1 cellular context compared by ENCODE assay signal in genomic region chr3:108088697-108089096, GRCh38.
TF ChIP-seq lines count a peak whose summit lies in the region.

No MANE protein-coding gene starts in this region.

TF ChIP-seq in GM23338, 12 proteins besides CTCF, POLR2A, EP300 and RAD21 (continued from another document):
- TF ChIP-seq ZNF462 (CRISPR knock-in tag; IDR thresholded peaks at IDR 0.05) (no peak), CREB1 (CRISPR knock-in tag; IDR thresholded peaks at IDR 0.05; ENCODE audit: low read depth) (no peak), ZNF331 (CRISPR knock-in tag; IDR thresholded peaks at IDR 0.05; ENCODE audit: low read depth) (no peak), NANOG (IDR thresholded peaks at IDR 0.05; ENCODE audit: borderline replicate concordance) (no peak), ZNF114 (CRISPR knock-in tag; IDR thresholded peaks at IDR 0.05) (no peak), JUNB (IDR thresholded peaks at IDR 0.05; ENCODE audit: unreplicated experiment) (no peak), STAT1 (IDR thresholded peaks at IDR 0.05; ENCODE audit: unreplicated experiment) (no peak)
TF ChIP-seq in GM23338: peak in this region for 0.
